In genomic region chr22:46063861-46064235, GRCh38 we compare ENCODE assay signal across 10 cellular contexts.
A peak's percentile ranks its signal among the peaks of the same experiment; 100 is the strongest.
DNase-seq lines count a peak whose midpoint lies in the region; ATAC-seq and TF ChIP-seq lines count a peak whose summit lies in the region.
"Had no signal": no experiment of that assay in that cellular context is flagged by ENCODE, and none has a peak within 500 bp of the region (broad histone marks: within the 10 kb centered on the region; RNA-seq: fewer than 3 reads in every experiment).

No MANE protein-coding gene starts in this region.

- TF ChIP-seq CTCF in LNCaP clone FGC (IDR thresholded peaks at IDR 0.05; ENCODE audit: control insufficient read depth, extremely low read depth, insufficient read depth) (no peak), heart left ventricle (IDR thresholded peaks at IDR 0.05) (no peak), HFFc6 (IDR thresholded peaks at IDR 0.05) (no peak)

- peaks cover 14% of the 10 kb centered on the region; the same call in 1 of the 2 replicates for H3K36me3 Mint-ChIP-seq in HFFc6 (ENCODE audit: low read depth)
- no peaks in the 10 kb centered on the region for H3K36me3 Mint-ChIP-seq in activated CD4-positive, alpha-beta T cell treated with anti-CD3 and anti-CD28 coated beads, Interleukin-2, amount 10 ng/mL, durations not matched to agents 24 days and 14 days (ENCODE audit: low read depth)

- intact Hi-C loops in heart left ventricle (cut with DNase I), result no loop called here
- intact Hi-C loops in activated CD4-positive, alpha-beta T cell treated with anti-CD3 and anti-CD28 coated beads, Interleukin-2, amount 10 ng/mL, durations not matched to agents 24 days and 14 days (cut with micrococcal nuclease), result no loop called here

- H3K4me1 Mint-ChIP-seq in HFFc6 (ENCODE audit: low read depth), result peaks cover 62% of the 10 kb centered on the region
- H3K4me1 Mint-ChIP-seq in activated CD4-positive, alpha-beta T cell treated with anti-CD3 and anti-CD28 coated beads, Interleukin-2, amount 10 ng/mL, durations not matched to agents 24 days and 14 days, result peaks cover 2% of the 10 kb centered on the region

- H3K9me3 ChIP-seq in SJSA1 (replicated peaks) (no peaks in the 10 kb centered on the region), heart left ventricle (no peaks in the 10 kb centered on the region)

- H3K27ac Mint-ChIP-seq in HFFc6, result no peak overlapping the region
- no peak overlapping the region for H3K27ac Mint-ChIP-seq in activated CD4-positive, alpha-beta T cell treated with anti-CD3 and anti-CD28 coated beads, Interleukin-2, amount 10 ng/mL, durations not matched to agents 24 days and 14 days

- no peak for TF ChIP-seq POLR2A in heart left ventricle (IDR thresholded peaks at IDR 0.05)

- H3K4me3 ChIP-seq in LNCaP clone FGC (ENCODE audit: low read depth, low read length) (peak overlapping the region; percentile 59), SJSA1 (peak overlapping the region; percentile 22), heart left ventricle (peak overlapping the region in 7 of 12 donors; percentile 36 to 93 (median 87)), skin epidermis (peak overlapping the region in 1 of 7 experiments; percentile 4)

- no peaks in the 10 kb centered on the region for H3K9me3 Mint-ChIP-seq in HFFc6
- no peaks in the 10 kb centered on the region for H3K9me3 Mint-ChIP-seq in activated CD4-positive, alpha-beta T cell treated with anti-CD3 and anti-CD28 coated beads, Interleukin-2, amount 10 ng/mL, durations not matched to agents 24 days and 14 days
- H3K9me3 Mint-ChIP-seq: activated naive CD4-positive, alpha-beta T cell treated with anti-CD3 and anti-CD28 coated beads for 36 hours had no signal

- peaks cover 3% of the 10 kb centered on the region; the same call in 1 of the 2 replicates for H3K36me3 ChIP-seq in SJSA1
- peaks cover 0 to 2% (median 0%) of the 10 kb centered on the region in 9 donors for H3K36me3 ChIP-seq in heart left ventricle

- H3K4me3 Mint-ChIP-seq in HFFc6, result no peak overlapping the region
- no peak overlapping the region for H3K4me3 Mint-ChIP-seq in activated CD4-positive, alpha-beta T cell treated with anti-CD3 and anti-CD28 coated beads, Interleukin-2, amount 10 ng/mL, durations not matched to agents 24 days and 14 days
- H3K4me3 Mint-ChIP-seq: activated naive CD4-positive, alpha-beta T cell treated with anti-CD3 and anti-CD28 coated beads for 36 hours had no signal

- H3K27me3 Mint-ChIP-seq in HFFc6 (ENCODE audit: insufficient read depth), result peaks cover 1% of the 10 kb centered on the region; the same call in 1 of the 2 replicates
- no peaks in the 10 kb centered on the region for H3K27me3 Mint-ChIP-seq in activated CD4-positive, alpha-beta T cell treated with anti-CD3 and anti-CD28 coated beads, Interleukin-2, amount 10 ng/mL, durations not matched to agents 24 days and 14 days

- DNase-seq in LNCaP clone FGC (ENCODE audit: low read depth) (peak; percentile 73), SJSA1 (ENCODE audit: low read depth in 1 of 2, low spot score in 2 of 2) (no peak), heart left ventricle (peak in 1 of 5 donors; percentile 16), HFFc6 (no peak), GOT3 (lab: John Stamatoyannopoulos, UW) (no peak)
- DNase-seq in activated CD4-positive, alpha-beta T cell treated with anti-CD3 and anti-CD28 coated beads, Interleukin-2, amount 10 ng/mL, durations not matched to agents 24 days and 14 days, result no peak
- DNase-seq: activated naive CD4-positive, alpha-beta T cell treated with anti-CD3 and anti-CD28 coated beads for 36 hours; NCI-H2171 treated with DMSO at 0.1 percent for 48 hours had no signal

- no peaks in the 10 kb centered on the region for H3K27me3 ChIP-seq in SJSA1 (replicated peaks)
- no peaks in the 10 kb centered on the region for H3K27me3 ChIP-seq in heart left ventricle

- H3K27ac ChIP-seq in SJSA1 (peak overlapping the region; percentile 95), heart left ventricle (peak overlapping the region; percentile 99 to 100 (median 100)), skin epidermis (peak overlapping the region; percentile 19 to 100 (median 99))

- H3K4me1 ChIP-seq in SJSA1 (replicated peaks), result peaks cover 45% of the 10 kb centered on the region
- peaks cover 16 to 96% (median 75%) of the 10 kb centered on the region in 12 donors for H3K4me1 ChIP-seq in heart left ventricle

- WGBS in heart left ventricle, 4 donors, result 44 to 67% (median 51%) methylated on average over 11 of the region's 11 CpGs

- ATAC-seq in heart left ventricle, result no peak
- no peak for ATAC-seq in HG03025 (IDR thresholded peaks at IDR 0.05; ENCODE audit: low FRiP score, unreplicated experiment)
